20 cellular contexts compared by ENCODE assay signal in genomic region chr9:134353539-134353938, GRCh38. TPM values are rescaled to one million over a fixed set of nuclear protein-coding genes. Genes with fewer than 3 reads are reported as not detected.
DNase-seq lines count a peak whose midpoint lies in the region; ATAC-seq, FAIRE-seq and TF ChIP-seq lines count a peak whose summit lies in the region.
"Had no signal": no experiment of that assay in that cellular context is flagged by ENCODE, and none has a peak within 500 bp of the region (broad histone marks: within the 10 kb centered on the region; RNA-seq: fewer than 3 reads in every experiment).

No MANE protein-coding gene starts in this region.

- H3K4me2 ChIP-seq in H1 (ENCODE audit: insufficient read depth in 1 of 2, low read depth in 2 of 2, low read length in 2 of 2), result no peak overlapping the region
- H3K4me2 ChIP-seq in mesendoderm (ENCODE audit: low read length), result no peak overlapping the region

- WGBS in H1 (ENCODE audit: extremely low coverage in 1 of 2, insufficient coverage in 1 of 2, insufficient read length in 1 of 2, insufficient replicate concordance in 2 of 2, low coverage in 1 of 2, low lambda C conversion rate in 2 of 2, missing lambda C conversion rate in 1 of 2), 2 experiments, result 93% methylated on average over 12 of the region's 12 CpGs; no CpG with 5 or more reads in 1 of the 2 experiments
- no CpG with 5 or more reads among the region's 12 CpGs for WGBS in mesendoderm (ENCODE audit: extremely low coverage, insufficient coverage, low lambda C conversion rate)
- 45% methylated on average over 2 of the region's 12 CpGs for WGBS in suprapubic skin

- H3K4me3 ChIP-seq in H1 (ENCODE audit: extremely low read depth in 1 of 4, insufficient read depth in 2 of 4, low read depth in 3 of 4, low read length in 4 of 4) (no peak overlapping the region), mesendoderm (ENCODE audit: low read length) (no peak overlapping the region), suprapubic skin (no peak overlapping the region), A673 (ENCODE audit: low read depth, low read length, poor library complexity, severe bottlenecking) (no peak overlapping the region)
- H3K4me3 ChIP-seq: GM12878, HAP-1, SJSA1 had no signal

- ATAC-seq in Right ventricle myocardium superior (ENCODE audit: poor library complexity), result peak; percentile 67
- ATAC-seq: GM12878 had no signal

- H4K5ac ChIP-seq in H1 (ENCODE audit: insufficient read length, low read depth, low read length) (no peak overlapping the region), mesendoderm (ENCODE audit: low read length) (no peak overlapping the region)

- H3K79me2 ChIP-seq in H1 (ENCODE audit: control insufficient read depth in 1 of 2, insufficient read depth in 2 of 2, low read length in 2 of 2) (peaks cover 0 to 56% of the 10 kb centered on the region in 2 experiments; a peak in 1 of 4 replicates), mesendoderm (ENCODE audit: control insufficient read depth, insufficient read depth, low read length) (peaks cover 14% of the 10 kb centered on the region)

- no peak overlapping the region for H2BK15ac ChIP-seq in H1 (ENCODE audit: low read length)
- H2BK15ac ChIP-seq in mesendoderm (replicated peaks; ENCODE audit: low read depth), result no peak overlapping the region

- H3K4me1 ChIP-seq in H1 (replicated peaks in 1 of 4; ENCODE audit: control insufficient read depth in 3 of 4, insufficient read depth in 4 of 4, low read length in 3 of 4), result peaks cover 0 to 12% (median 3%) of the 10 kb centered on the region in 4 experiments; a peak in 5 of 7 replicates
- no peaks in the 10 kb centered on the region for H3K4me1 ChIP-seq in mesendoderm (ENCODE audit: control insufficient read depth, low read depth, low read length)
- peaks cover 100% of the 10 kb centered on the region for H3K4me1 ChIP-seq in suprapubic skin
- peaks cover 40% of the 10 kb centered on the region for H3K4me1 ChIP-seq in A673 (ENCODE audit: insufficient read depth, low read length, poor library complexity, severe bottlenecking)
- H3K4me1 ChIP-seq: HAP-1, SJSA1 had no signal

- no peak overlapping the region for H2BK20ac ChIP-seq in H1 (ENCODE audit: low read length)

- POLR2A ChIA-PET in H1 (lab: Charles Lee; ENCODE audit: partially characterized antibody) (no interaction called here), A673 (lab: Charles Lee; ENCODE audit: low non-redundant PET) (no interaction called here)

- H3K27me3 ChIP-seq in H1 (replicated peaks in 1 of 4; ENCODE audit: control insufficient read depth in 3 of 4, extremely low read depth in 1 of 4, insufficient read depth in 3 of 4, low read length in 3 of 4) (no peaks in the 10 kb centered on the region), mesendoderm (ENCODE audit: insufficient read depth, low read length, poor library complexity) (no peaks in the 10 kb centered on the region), suprapubic skin (no peaks in the 10 kb centered on the region), A673 (replicated peaks; ENCODE audit: insufficient read depth, low read depth, low read length, poor library complexity) (no peaks in the 10 kb centered on the region)
- H3K27me3 ChIP-seq: SJSA1 had no signal

- no peak overlapping the region; the same call in 1 of the 2 replicates for H3K18ac ChIP-seq in H1 (ENCODE audit: extremely low read depth, low read length)
- no peak overlapping the region for H3K18ac ChIP-seq in mesendoderm (ENCODE audit: low read length)

- H3K27ac ChIP-seq in H1 (ENCODE audit: low read depth, low read length) (no peak overlapping the region), mesendoderm (ENCODE audit: low read depth, low read length) (no peak overlapping the region), suprapubic skin (peak overlapping the region; percentile 91), A673 (ENCODE audit: low read depth, low read length, poor library complexity, severe bottlenecking) (no peak overlapping the region)
- H3K27ac ChIP-seq: SJSA1 had no signal

- peaks cover 41% of the 10 kb centered on the region for H3K79me1 ChIP-seq in H1 (ENCODE audit: low read depth, low read length)
- peaks cover 24% of the 10 kb centered on the region for H3K79me1 ChIP-seq in mesendoderm (ENCODE audit: low read length)

- CTCF ChIA-PET in H1 (lab: Charles Lee; ENCODE audit: partially characterized antibody), result interaction anchor here (0.7 to 3.1 kb wide), 6 partner anchors 9 to 185 kb away, joined by 3 to 15 read pairs (median 4); no protein-coding TSS in a partner anchor
- CTCF ChIA-PET in A673 (lab: Charles Lee), result no interaction called here

- no TSS peak for BruUV-seq in A673 (replicated peaks; lab: Mats Ljungman, UMichigan)

- H2AK5ac ChIP-seq in H1 (ENCODE audit: low read depth, low read length) (no peak overlapping the region), mesendoderm (ENCODE audit: low read length) (no peak overlapping the region)

- H3K9me3 ChIP-seq in H1 (ENCODE audit: insufficient read depth in 2 of 2, low read depth in 1 of 2, low read length in 1 of 2), result no peaks in the 10 kb centered on the region
- H3K9me3 ChIP-seq in suprapubic skin, result no peaks in the 10 kb centered on the region
- no peaks in the 10 kb centered on the region for H3K9me3 ChIP-seq in A673 (ENCODE audit: low read depth, low read length, poor library complexity, severe bottlenecking)
- H3K9me3 ChIP-seq: HAP-1, SJSA1 had no signal

- H4K20me1 ChIP-seq in H1 (replicated peaks in 1 of 2; ENCODE audit: control insufficient read depth in 1 of 2, insufficient read depth in 2 of 2, low read length in 2 of 2), result peaks cover 14 to 56% of the 10 kb centered on the region in 2 experiments

- H2BK12ac ChIP-seq in H1 (ENCODE audit: low read depth, low read length), result no peak overlapping the region

- TF ChIP-seq EP300 in H1 (IDR thresholded peaks at IDR 0.05; ENCODE audit: borderline replicate concordance in 1 of 2, low read depth in 2 of 2, low read length in 2 of 2) (no peak), suprapubic skin (IDR thresholded peaks at IDR 0.05) (no peak)

- H2AFZ ChIP-seq in H1 (ENCODE audit: low read length), result no peak overlapping the region

- H3K56ac ChIP-seq in H1 (replicated peaks; ENCODE audit: insufficient read length, low read depth, low read length) (no peak overlapping the region), mesendoderm (ENCODE audit: low read length) (no peak overlapping the region)

- TF ChIP-seq POLR2A in H1 (IDR thresholded peaks at IDR 0.05; ENCODE audit: control extremely low read depth in 1 of 2, low read depth in 2 of 2, low read length in 2 of 2), result no peak
- TF ChIP-seq POLR2A in suprapubic skin (IDR thresholded peaks at IDR 0.05), result no peak

- no peak for FAIRE-seq in H1 (lab: Jason Lieb, UNC)
- FAIRE-seq: GM12878 had no signal

- H4K91ac ChIP-seq in H1 (replicated peaks; ENCODE audit: insufficient read length, low read length), result no peak overlapping the region

- H3K4ac ChIP-seq in H1 (replicated peaks; ENCODE audit: insufficient read length, low read depth, low read length), result no peak overlapping the region
- no peak overlapping the region for H3K4ac ChIP-seq in mesendoderm (ENCODE audit: low read depth, low read length)

- H4K8ac ChIP-seq in H1 (ENCODE audit: extremely low read depth, insufficient read depth, low read length), result no peak overlapping the region; the same call in 1 of the 2 replicates
- no peak overlapping the region for H4K8ac ChIP-seq in mesendoderm (ENCODE audit: low read depth, low read length)

- H2BK120ac ChIP-seq in H1 (replicated peaks; ENCODE audit: low read depth, low read length) (no peak overlapping the region), mesendoderm (ENCODE audit: low read depth, low read length) (no peak overlapping the region)

- H2BK5ac ChIP-seq in H1 (ENCODE audit: low read depth, low read length) (peak overlapping the region; percentile 71; the same call in 1 of the 2 replicates), mesendoderm (ENCODE audit: low read length) (no peak overlapping the region)

- H3K9ac ChIP-seq in H1 (replicated peaks in 1 of 4; ENCODE audit: extremely low read depth in 1 of 4, low read depth in 3 of 4, low read length in 3 of 4) (no peak overlapping the region; a peak in 2 of 7 replicates), mesendoderm (ENCODE audit: low read length) (no peak overlapping the region)

- H3K36me3 ChIP-seq in H1 (ENCODE audit: control insufficient read depth in 2 of 4, insufficient read depth in 4 of 4, low read length in 3 of 4) (no peaks in the 10 kb centered on the region), mesendoderm (ENCODE audit: control insufficient read depth, insufficient read depth, low read length) (no peaks in the 10 kb centered on the region), suprapubic skin (no peaks in the 10 kb centered on the region), A673 (ENCODE audit: insufficient read depth, low read length, poor library complexity, severe bottlenecking) (no peaks in the 10 kb centered on the region)
- H3K36me3 ChIP-seq: HAP-1, SJSA1 had no signal

- intact Hi-C loops in Right ventricle myocardium superior (cut with DNase I) (no loop called here), cardiac septum (cut with DNase I) (no loop called here), A673 (cut with micrococcal nuclease; ENCODE audit: unreplicated experiment) (no loop called here)

- DNase-seq in Right ventricle myocardium superior (peak; percentile 79), cardiac septum (ENCODE audit: low spot score) (no peak), H1 (ENCODE audit: low read depth in 1 of 2, low spot score in 2 of 2) (no peak), mesendoderm (no peak), suprapubic skin (ENCODE audit: low spot score in 2 of 2) (no peak), A673 (ENCODE audit: low spot score) (no peak), dermis blood vessel endothelial cell (no peak)
- DNase-seq in activated CD4-positive, alpha-beta T cell treated with anti-CD3 and anti-CD28 coated beads, Interleukin-2, amount 50 U/mL, for 1 hour, result no peak
- DNase-seq: 8988T; Calu3; CD4-positive, alpha-beta memory T cell; EL; NCI-H1417 treated with DMSO at 0.1 percent for 48 hours; NCI-H1930; NCI-H226; NCI-H82; RPMI8226 had no signal

- H3K23me2 ChIP-seq in H1 (ENCODE audit: low read depth, low read length), result no peaks in the 10 kb centered on the region

- TF ChIP-seq CTCF in H1 (IDR thresholded peaks at IDR 0.05; ENCODE audit: control extremely low read depth in 1 of 3, insufficient read depth in 1 of 3, low read depth in 1 of 3, low read length in 3 of 3) (no peak), suprapubic skin (IDR thresholded peaks at IDR 0.05) (no peak), A673 (conservative IDR thresholded peaks at IDR 0.05; ENCODE audit: low read depth, low read length) (no peak)

- no peak for TF ChIP-seq RAD21 in H1 (IDR thresholded peaks at IDR 0.05 in 1 of 2, conservative IDR thresholded peaks at IDR 0.05 in 1 of 2; ENCODE audit: low read depth in 2 of 2, low read length in 2 of 2)

- H3K23ac ChIP-seq in H1 (ENCODE audit: insufficient read length) (no peak overlapping the region), mesendoderm (ENCODE audit: low read length) (peak overlapping the region; percentile 45)

- H3K14ac ChIP-seq in H1 (ENCODE audit: insufficient read length), result no peak overlapping the region

RNA-seq across cellular contexts. Expression of gene RXRA, which starts 27.3 kb away (rescaled TPM):
- total RNA-seq in Right ventricle myocardium superior (89.0 TPM), cardiac septum (42.6 TPM), suprapubic skin (100 to 1,000 TPM; 165 to 240 (median 185) TPM), A673 (2021) (50.7 and 54.1 TPM in 2 replicates), dermis blood vessel endothelial cell (23.3 and 31.7 TPM in 2 replicates)
- 28.1 and 29.4 TPM in 2 replicates for total RNA-seq in H1 (2021; fragmentation: NEBNext Ultra II Directional; extraction: Animal tissue kit (Norgen Biotek cat#: 25700))
- 9.8 and 21.0 TPM in 2 replicates for polyA plus RNA-seq in H1 (2011; rRNA removed)
- polyA plus RNA-seq in H1 (2011; cell fraction: cytosol; rRNA removed), result 14.3 TPM
- polyA plus RNA-seq in H1 (2011; cell fraction: nucleus; rRNA removed), result 27.1 TPM
- 14.2 to 23.4 TPM (median 21.5 TPM) in 4 replicates for polyA plus RNA-seq in H1 (2012, experiment 1 of 2)
- polyA plus RNA-seq in H1 (2012, experiment 2 of 2), result 17.1 TPM
- 14.4 TPM for polyA plus RNA-seq in H1 (2013, experiment 1 of 2)
- polyA plus RNA-seq in H1 (2013, experiment 2 of 2), result 14.7 TPM
- polyA minus RNA-seq in H1 (2011; rRNA and poly(A)+ RNA removed), result 9.7 and 12.2 TPM in 2 replicates
- 14.5 TPM for polyA minus RNA-seq in H1 (2011; cell fraction: cytosol; rRNA and poly(A)+ RNA removed)
- 13.4 TPM for polyA minus RNA-seq in H1 (2011; cell fraction: nucleus; rRNA and poly(A)+ RNA removed)
- 16.4 TPM for polyA plus RNA-seq in mesendoderm (2013, experiment 1 of 2)
- 16.9 TPM for polyA plus RNA-seq in mesendoderm (2013, experiment 2 of 2)
